Comparison of ENCODE assay signal across 1 cellular context in genomic region chr17:36485805-36486203, GRCh38.
TF ChIP-seq lines count a peak whose summit lies in the region.

No MANE protein-coding gene starts in this region.

TF ChIP-seq in HepG2, 621 proteins besides CTCF, POLR2A, EP300 and RAD21:
- TF ChIP-seq CREB3 (CRISPR knock-in tag; IDR thresholded peaks at IDR 0.05) (0 out of 2 replicates have a peak, but pooled peaks have one; percentile 1), ONECUT2 (CRISPR knock-in tag; IDR thresholded peaks at IDR 0.05) (no peak)
TF ChIP-seq in HepG2: peak in this region for 1.
